In genomic region chr18:49655266-49656097, GRCh38 we compare ENCODE assay signal across 10 cellular contexts.
"Had no signal": no experiment of that assay in that cellular context is flagged by ENCODE, and none has a peak within 500 bp of the region (broad histone marks: within the 10 kb centered on the region; RNA-seq: fewer than 3 reads in every experiment).

No MANE protein-coding gene starts in this region.

- H3K36me3 ChIP-seq: heart left ventricle, tibial artery, vagina had no signal

- DNase-seq: activated CD4-positive, alpha-beta memory T cell treated with anti-CD3 and anti-CD28 coated beads, Interleukin-2, amount 10 ng/mL, durations not matched to agents 7 days and 5 days; activated gamma-delta T cell; activated T-cell treated with anti-CD3 and anti-CD28 coated beads, Interleukin-2, amount 50 U/mL, for 48 hours; heart left ventricle; T-cell; tibial artery had no signal

- H3K9me3 Mint-ChIP-seq: activated CD4-positive, alpha-beta memory T cell treated with anti-CD3 and anti-CD28 coated beads, Interleukin-2, amount 10 ng/mL, durations not matched to agents 7 days and 5 days; natural killer cell treated with Interleukin-12 subunit alpha and Interleukin-12 subunit beta and Interleukin-15 and Interleukin-18, amount 100 ng/mL, for 72 hours; T-cell had no signal

- H3K27ac Mint-ChIP-seq: activated CD4-positive, alpha-beta memory T cell treated with anti-CD3 and anti-CD28 coated beads, Interleukin-2, amount 10 ng/mL, durations not matched to agents 7 days and 5 days; activated naive CD8-positive, alpha-beta T cell; natural killer cell treated with Interleukin-12 subunit alpha and Interleukin-12 subunit beta and Interleukin-15 and Interleukin-18, amount 100 ng/mL, for 72 hours; T-cell had no signal

- H3K4me1 Mint-ChIP-seq: activated CD4-positive, alpha-beta memory T cell treated with anti-CD3 and anti-CD28 coated beads, Interleukin-2, amount 10 ng/mL, durations not matched to agents 7 days and 5 days had no signal

- H3K4me1 ChIP-seq: heart left ventricle, tibial artery, vagina had no signal

- H3K4me3 Mint-ChIP-seq: activated CD4-positive, alpha-beta memory T cell treated with anti-CD3 and anti-CD28 coated beads, Interleukin-2, amount 10 ng/mL, durations not matched to agents 7 days and 5 days; activated naive CD8-positive, alpha-beta T cell; natural killer cell treated with Interleukin-12 subunit alpha and Interleukin-12 subunit beta and Interleukin-15 and Interleukin-18, amount 100 ng/mL, for 72 hours; T-cell had no signal

- H3K27ac ChIP-seq: heart left ventricle, tibial artery, vagina, VCaP had no signal

- H3K27me3 ChIP-seq: heart left ventricle, tibial artery, vagina had no signal

- H3K36me3 Mint-ChIP-seq: activated naive CD8-positive, alpha-beta T cell; natural killer cell treated with Interleukin-12 subunit alpha and Interleukin-12 subunit beta and Interleukin-15 and Interleukin-18, amount 100 ng/mL, for 72 hours; T-cell had no signal

- H3K4me3 ChIP-seq: heart left ventricle, tibial artery, vagina had no signal

- ATAC-seq: heart left ventricle, T-cell had no signal

- H3K9me3 ChIP-seq: heart left ventricle, tibial artery, vagina had no signal
